ENCODE assay signal across 9 cellular contexts in the genomic region with DNA sequence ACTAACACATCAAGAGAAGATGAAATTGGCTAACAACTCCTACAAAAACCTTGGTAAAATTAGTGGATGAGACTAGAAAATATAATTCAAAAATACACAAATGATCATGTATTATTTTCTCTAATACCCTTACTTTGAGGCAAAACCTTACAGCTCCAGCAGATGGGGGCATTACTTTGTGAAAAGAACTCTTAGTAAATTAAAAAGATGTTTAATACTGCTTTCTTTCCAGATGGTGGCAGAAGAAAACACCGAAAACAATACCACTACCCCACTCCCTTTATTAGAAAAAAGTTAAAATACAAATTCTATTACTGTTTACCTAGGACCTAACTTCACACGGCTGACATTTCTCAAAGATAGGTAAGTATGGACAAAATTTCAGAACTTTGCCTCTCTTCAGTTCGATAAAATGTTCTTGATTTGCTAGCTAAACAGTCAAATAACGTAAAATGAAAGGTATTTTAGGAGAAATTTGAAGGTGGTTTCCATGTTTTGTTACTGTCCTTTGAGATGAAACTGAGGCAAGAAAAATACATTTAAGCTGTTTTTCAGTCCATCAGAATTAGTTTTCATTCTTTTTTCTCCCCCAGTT. TPM values are rescaled to one million over a fixed set of nuclear protein-coding genes. Genes with fewer than 3 reads are reported as not detected.
DNase-seq lines count a peak whose midpoint lies in the region; ATAC-seq, FAIRE-seq and TF ChIP-seq lines count a peak whose summit lies in the region.
"Had no signal": no experiment of that assay in that cellular context is flagged by ENCODE, and none has a peak within 500 bp of the region (broad histone marks: within the 10 kb centered on the region; RNA-seq: fewer than 3 reads in every experiment).

No MANE protein-coding gene starts in this region.

- TF ChIP-seq CTCF in K562 (IDR thresholded peaks at IDR 0.05 in 2 of 3, conservative IDR thresholded peaks at IDR 0.05 in 1 of 3; ENCODE audit: insufficient read depth in 2 of 3, low read depth in 1 of 3, low read length in 3 of 3) = peak; percentile 37 to 98 (median 94); a peak in 5 of 6 replicates
- peak; percentile 46 to 69 (median 54) for TF ChIP-seq CTCF in uterus (IDR thresholded peaks at IDR 0.05)

- TF ChIP-seq RAD21 in K562 (CRISPR knock-in tag; conservative IDR thresholded peaks at IDR 0.05 in 1 of 2, IDR thresholded peaks at IDR 0.05 in 1 of 2) = peak; percentile 86 to 87

- peaks cover under 1% of the 10 kb centered on the region for H3K4me1 ChIP-seq in CD8-positive, alpha-beta memory T cell (ENCODE audit: insufficient read depth, low read length)
- no peaks in the 10 kb centered on the region for H3K4me1 ChIP-seq in K562 (replicated peaks in 1 of 2; ENCODE audit: control insufficient read depth in 2 of 2, insufficient read depth in 2 of 2, low read length in 2 of 2)
- H3K4me1 ChIP-seq in uterus = no peaks in the 10 kb centered on the region

- intact Hi-C loops in K562 (cut with micrococcal nuclease) (loop anchor here (1.0 to 5.0 kb wide), 2 partner anchors 212 to 519 kb away; no protein-coding TSS in a partner anchor), uterus (cut with DNase I; ENCODE audit: low total_unique reads) (no loop called here)

- CTCF ChIA-PET in CD8-positive, alpha-beta memory T cell (lab: Charles Lee) = interaction anchor here (0.8 to 4.0 kb wide), 4 partner anchors 10 to 535 kb away, joined by 3 to 32 read pairs (median 4); no protein-coding TSS in a partner anchor
- CTCF ChIA-PET in K562 (lab: Yijun Ruan, JAX; ENCODE audit: low intra/inter-chr PET ratio) = interaction anchor here (0.7 to 2.4 kb wide), 4 partner anchors 211 to 999 kb away, joined by 3 to 16 read pairs (median 7); no protein-coding TSS in a partner anchor

- H3K27me3 Mint-ChIP-seq in CD8-positive, alpha-beta memory T cell = no peaks in the 10 kb centered on the region
- H3K27me3 Mint-ChIP-seq: stimulated activated naive CD8-positive, alpha-beta T cell treated with anti-CD3 and anti-CD28 coated beads, Interleukin-15, Interleukin-2, amounts not matched to agents 100 ng/mL and 50 ng/mL, for 24 hours had no signal

- no peak overlapping the region for H3K4me3 ChIP-seq in CD8-positive, alpha-beta memory T cell (ENCODE audit: low read length)
- H3K4me3 ChIP-seq in K562 (no peak overlapping the region), uterus (no peak overlapping the region)

- no peak overlapping the region for H3K27ac ChIP-seq in CD8-positive, alpha-beta memory T cell (ENCODE audit: low read depth, low read length)
- no peak overlapping the region for H3K27ac ChIP-seq in K562 (ENCODE audit: extremely low read depth, low read depth, low read length)
- no peak overlapping the region for H3K27ac ChIP-seq in uterus

- no peak overlapping the region for H3K4me2 ChIP-seq in K562 (ENCODE audit: insufficient read depth, low read length)

- FAIRE-seq in K562 (lab: Jason Lieb, UNC) (peak; percentile 19), islet of Langerhans (lab: Jason Lieb, UNC) (peak; percentile 96)

- no peaks in the 10 kb centered on the region for H3K9me3 ChIP-seq in CD8-positive, alpha-beta memory T cell (ENCODE audit: low read length)
- H3K9me3 ChIP-seq in K562 (replicated peaks; ENCODE audit: control insufficient read depth, insufficient read depth, low read depth, low read length) (0 out of 2 replicates have a peak, but pooled peaks cover under 1% of the 10 kb centered on the region), uterus (no peaks in the 10 kb centered on the region)

- WGBS in K562 (ENCODE audit: insufficient coverage, low coverage, missing lambda C conversion rate) = 40% methylated on average over 4 of the region's 4 CpGs

- no peaks in the 10 kb centered on the region for H3K27me3 ChIP-seq in CD8-positive, alpha-beta memory T cell (ENCODE audit: insufficient read depth, low read length, poor library complexity, severe bottlenecking)
- no peaks in the 10 kb centered on the region for H3K27me3 ChIP-seq in K562 (ENCODE audit: control insufficient read depth in 2 of 2, insufficient read depth in 2 of 2, low read length in 2 of 2)
- no peaks in the 10 kb centered on the region for H3K27me3 ChIP-seq in uterus

- TF ChIP-seq POLR2A in GM18505 (IDR thresholded peaks at IDR 0.05; ENCODE audit: borderline replicate concordance, extremely low read depth, insufficient read depth, insufficient read length) (no peak), K562 (conservative IDR thresholded peaks at IDR 0.05) (no peak), uterus (IDR thresholded peaks at IDR 0.05) (no peak)

- peak overlapping the region in 2 of 8 donors; percentile 29 to 48 for H3K27ac Mint-ChIP-seq in CD8-positive, alpha-beta memory T cell
- H3K27ac Mint-ChIP-seq: stimulated activated naive CD8-positive, alpha-beta T cell treated with anti-CD3 and anti-CD28 coated beads, Interleukin-15, Interleukin-2, amounts not matched to agents 100 ng/mL and 50 ng/mL, for 24 hours had no signal

- H3K4me3 Mint-ChIP-seq in CD8-positive, alpha-beta memory T cell = no peak overlapping the region
- H3K4me3 Mint-ChIP-seq: stimulated activated naive CD8-positive, alpha-beta T cell treated with anti-CD3 and anti-CD28 coated beads, Interleukin-15, Interleukin-2, amounts not matched to agents 100 ng/mL and 50 ng/mL, for 24 hours had no signal

- H3K36me3 Mint-ChIP-seq in CD8-positive, alpha-beta memory T cell = peaks cover 3 to 6% (median 5%) of the 10 kb centered on the region in 3 donors

- no peak overlapping the region for H3K9ac ChIP-seq in K562 (ENCODE audit: insufficient read depth in 1 of 2, low read depth in 2 of 2, low read length in 2 of 2)

- no peak for TF ChIP-seq EP300 in K562 (IDR thresholded peaks at IDR 0.05; ENCODE audit: low read length)

- BruUV-seq in K562 (replicated peaks; lab: Mats Ljungman, UMichigan) = no TSS peak

- H2AFZ ChIP-seq in K562 (ENCODE audit: low read depth, low read length) = no peak overlapping the region

- peaks cover 82% of the 10 kb centered on the region for H3K79me2 ChIP-seq in K562 (ENCODE audit: control insufficient read depth, insufficient read depth, low read length)

- in situ Hi-C loops in K562 (cut with MboI) = loop anchor here (10.0 kb wide), 1 partner anchor 215 kb away; no protein-coding TSS in a partner anchor

- peak in 3 of 5 donors; percentile 38 to 49 (median 47) for DNase-seq in CD8-positive, alpha-beta memory T cell
- peak; percentile 56 for DNase-seq in NCI-H2227 (lab: John Stamatoyannopoulos, UW; ENCODE audit: unreplicated experiment)
- peak in 3 of 4 experiments; percentile 11 to 51 (median 39) for DNase-seq in K562 (ENCODE audit: extremely low read depth in 1 of 4, low spot score in 3 of 4)
- DNase-seq in uterus = no peak

- H3K9me1 ChIP-seq in K562 (ENCODE audit: control insufficient read depth, insufficient read depth, low read length) = no peaks in the 10 kb centered on the region

- ATAC-seq in GM18505 (IDR thresholded peaks at IDR 0.05; ENCODE audit: unreplicated experiment) (peak; percentile 81), HG02973 (IDR thresholded peaks at IDR 0.05; ENCODE audit: unreplicated experiment) (peak; percentile 58), K562 (peak; percentile 89), HG03139 (IDR thresholded peaks at IDR 0.05; ENCODE audit: unreplicated experiment) (no peak)

- H3K9me3 Mint-ChIP-seq in CD8-positive, alpha-beta memory T cell = no peaks in the 10 kb centered on the region
- H3K9me3 Mint-ChIP-seq: stimulated activated naive CD8-positive, alpha-beta T cell treated with anti-CD3 and anti-CD28 coated beads, Interleukin-15, Interleukin-2, amounts not matched to agents 100 ng/mL and 50 ng/mL, for 24 hours had no signal

- H3K4me1 Mint-ChIP-seq in CD8-positive, alpha-beta memory T cell = peaks cover 29 to 44% (median 38%) of the 10 kb centered on the region in 3 donors

- peaks cover 3% of the 10 kb centered on the region; the same call in 1 of the 2 replicates for H4K20me1 ChIP-seq in K562 (replicated peaks; ENCODE audit: control insufficient read depth, insufficient read depth, low read length)

- H3K36me3 ChIP-seq in CD8-positive, alpha-beta memory T cell (ENCODE audit: insufficient read depth, low read length) = no peaks in the 10 kb centered on the region
- H3K36me3 ChIP-seq in K562 (ENCODE audit: control insufficient read depth, insufficient read depth, low read length) = no peaks in the 10 kb centered on the region
- no peaks in the 10 kb centered on the region for H3K36me3 ChIP-seq in uterus

- POLR2A ChIA-PET in CD8-positive, alpha-beta memory T cell (lab: Charles Lee) = no interaction called here
- POLR2A ChIA-PET in K562 (lab: Yijun Ruan, JAX) = interaction anchor here (0.7 to 1.2 kb wide), 3 partner anchors 10 to 655 kb away, joined by 3 read pairs; no protein-coding TSS in a partner anchor

RNA-seq across cellular contexts. Expression of gene ORC4, which starts 30.6 kb away (rescaled TPM):
- 10 to 100 TPM; 34.8 to 35.4 TPM for total RNA-seq in CD8-positive, alpha-beta memory T cell
- 39.3 TPM for polyA plus RNA-seq in CD8-positive, alpha-beta memory T cell
- 31.8 and 105 TPM in 2 replicates for total RNA-seq in K562 (2011; cell fraction: chromatin; rRNA removed; ENCODE audit: low replicate concordance)
- total RNA-seq in K562 (2011; cell fraction: nucleolus; rRNA removed) = 17.7 and 26.2 TPM in 2 replicates
- 42.5 and 60.5 TPM in 2 replicates for total RNA-seq in K562 (2011; cell fraction: nucleoplasm; rRNA removed)
- total RNA-seq in K562 (2014; rRNA removed) (61.4 and 62.2 TPM in 2 replicates), K562 (2014; rRNA removed; fragmentation: Illumina TruSeq; extraction: Trizol) (70.0 and 94.9 TPM in 2 replicates), K562 (2015; rRNA removed; fragmentation: Illumina TruSeq; extraction: Trizol) (49.2 and 58.6 TPM in 2 replicates), K562 (2021) (60.3 and 65.4 TPM in 2 replicates), uterus (100 to 1,000 TPM in 1 of 4 donors, 10 to 100 TPM in 2, 1 to 10 TPM in 1; 5.4 to 146 (median 65.0) TPM)
- polyA plus RNA-seq in K562 (2011; rRNA removed) (58.4 and 86.5 TPM in 2 replicates), K562 (2014; fragmentation: Illumina TruSeq; extraction: Trizol) (64.1 and 100 TPM in 2 replicates), K562 (2014; fragmentation: Nextera tagmentation; extraction: Ambion mirVana) (10 to 100 TPM; 86.8 to 90.0 TPM), K562 (2014; rRNA removed) (70.5 and 86.5 TPM in 2 replicates)
- polyA plus RNA-seq in K562 (2011; cell fraction: cytosol; rRNA removed) = 14.9 and 49.8 TPM in 2 replicates
- 38.3 and 62.9 TPM in 2 replicates for polyA plus RNA-seq in K562 (2011; cell fraction: nucleus; rRNA removed)
- 51.3 and 54.1 TPM in 2 replicates for polyA plus RNA-seq in K562 (2012)
- 73.0 and 88.3 TPM in 2 replicates for polyA minus RNA-seq in K562 (2011; rRNA and poly(A)+ RNA removed)
- 21.6 and 26.1 TPM in 2 replicates for polyA minus RNA-seq in K562 (2011; cell fraction: cytosol; rRNA and poly(A)+ RNA removed)
- 42.7 and 84.9 TPM in 2 replicates for polyA minus RNA-seq in K562 (2011; cell fraction: nucleus; rRNA and poly(A)+ RNA removed)

RNA-seq across cellular contexts. Expression of gene MBD5, which starts 31.0 kb away (rescaled TPM):
- total RNA-seq in CD8-positive, alpha-beta memory T cell = 10 to 100 TPM; 15.2 to 18.3 TPM
- 16.9 TPM for polyA plus RNA-seq in CD8-positive, alpha-beta memory T cell
- 27.5 and 81.6 TPM in 2 replicates for total RNA-seq in K562 (2011; cell fraction: chromatin; rRNA removed; ENCODE audit: low replicate concordance)
- 19.5 and 21.8 TPM in 2 replicates for total RNA-seq in K562 (2011; cell fraction: nucleolus; rRNA removed)
- total RNA-seq in K562 (2011; cell fraction: nucleoplasm; rRNA removed) = 51.9 and 119 TPM in 2 replicates
- total RNA-seq in K562 (2014; rRNA removed) = 5.1 and 5.4 TPM in 2 replicates
- total RNA-seq in K562 (2014; rRNA removed; fragmentation: Illumina TruSeq; extraction: Trizol) = 11.1 and 13.0 TPM in 2 replicates
- 9.5 and 12.0 TPM in 2 replicates for total RNA-seq in K562 (2015; rRNA removed; fragmentation: Illumina TruSeq; extraction: Trizol)
- 9.8 and 13.9 TPM in 2 replicates for total RNA-seq in K562 (2021)
- polyA plus RNA-seq in K562 (2011; rRNA removed) = 14.5 and 24.2 TPM in 2 replicates
- 8.2 and 11.8 TPM in 2 replicates for polyA plus RNA-seq in K562 (2011; cell fraction: cytosol; rRNA removed)
- 32.2 and 33.0 TPM in 2 replicates for polyA plus RNA-seq in K562 (2011; cell fraction: nucleus; rRNA removed)
- polyA plus RNA-seq in K562 (2012) = 7.0 and 9.5 TPM in 2 replicates
- 9.0 and 9.1 TPM in 2 replicates for polyA plus RNA-seq in K562 (2014; fragmentation: Illumina TruSeq; extraction: Trizol)
- 1 to 10 TPM; 3.4 to 3.6 TPM for polyA plus RNA-seq in K562 (2014; fragmentation: Nextera tagmentation; extraction: Ambion mirVana)
- 6.2 and 6.8 TPM in 2 replicates for polyA plus RNA-seq in K562 (2014; rRNA removed)
- 34.7 and 48.3 TPM in 2 replicates for polyA minus RNA-seq in K562 (2011; rRNA and poly(A)+ RNA removed)
- polyA minus RNA-seq in K562 (2011; cell fraction: cytosol; rRNA and poly(A)+ RNA removed) = 7.8 and 18.7 TPM in 2 replicates
- polyA minus RNA-seq in K562 (2011; cell fraction: nucleus; rRNA and poly(A)+ RNA removed) = 63.7 and 108 TPM in 2 replicates
- 10 to 100 TPM; 17.4 to 77.9 (median 51.5) TPM for total RNA-seq in uterus

Comparison
In these comparisons a context has a peak if more than half of its experiments do, and no peak if none do; other contexts are left out.
1. DNase-seq: peak in CD8-positive, alpha-beta memory T cell (3 of 5), NCI-H2227 (single experiment) and K562 (3 of 4); none in uterus (0 of 2).